ENCODE assay signal across 20 cellular contexts in genomic region chr3:108338901-108339545, GRCh38. TPM values are rescaled to one million over a fixed set of nuclear protein-coding genes. Genes with fewer than 3 reads are reported as not detected.
DNase-seq lines count a peak whose midpoint lies in the region; ATAC-seq and TF ChIP-seq lines count a peak whose summit lies in the region.
"Had no signal": no experiment of that assay in that cellular context is flagged by ENCODE, and none has a peak within 500 bp of the region (broad histone marks: within the 10 kb centered on the region; RNA-seq: fewer than 3 reads in every experiment).

No MANE protein-coding gene starts in this region.

- ATAC-seq in GM19025 (IDR thresholded peaks at IDR 0.05; ENCODE audit: low read depth, unreplicated experiment) (peak; percentile 42), GM21825 (IDR thresholded peaks at IDR 0.05; ENCODE audit: unreplicated experiment) (peak; percentile 54), HG03378 (IDR thresholded peaks at IDR 0.05; ENCODE audit: unreplicated experiment) (peak; percentile 52), left cardiac atrium (no peak)
- ATAC-seq: activated CD4-positive, CD25-positive, alpha-beta regulatory T cell treated with anti-CD3 and anti-CD28 coated beads, Interleukin-2, amount 50 U/mL, for 24 hours; activated CD8-positive, alpha-beta memory T cell treated with anti-CD3 and anti-CD28 coated beads, Interleukin-2, amount 10 ng/mL, durations not matched to agents 7 days and 5 days; activated naive CD8-positive, alpha-beta T cell treated with anti-CD3 and anti-CD28 coated beads, Interleukin-2, amount 50 U/mL, for 24 hours; activated T-helper 17 cell treated with anti-CD3 and anti-CD28 coated beads, Interleukin-2, amount 50 U/mL, for 72 hours had no signal

- no peak overlapping the region for H3K4me3 ChIP-seq in testis
- H3K4me3 ChIP-seq: breast epithelium, SJCRH30 had no signal

- no peaks in the 10 kb centered on the region for H3K9me3 ChIP-seq in testis
- H3K9me3 ChIP-seq: BE2C, breast epithelium, SJCRH30 had no signal

- TF ChIP-seq CTCF in testis (IDR thresholded peaks at IDR 0.05) = no peak

- TF ChIP-seq POLR2A in testis (IDR thresholded peaks at IDR 0.05) = no peak

- no peaks in the 10 kb centered on the region for H3K36me3 ChIP-seq in testis (ENCODE audit: low read depth, missing control alignments)
- H3K36me3 ChIP-seq: BE2C, breast epithelium, SJCRH30 had no signal

- H3K4me1 ChIP-seq in testis = no peaks in the 10 kb centered on the region
- H3K4me1 ChIP-seq: BE2C, breast epithelium, SJCRH30 had no signal

- DNase-seq in renal cortical epithelial cell (ENCODE audit: low read depth) (peak; percentile 65), testis (no peak), SIG-M5 (lab: John Stamatoyannopoulos, UW) (no peak), left cardiac atrium (no peak)
- DNase-seq: activated CD8-positive, alpha-beta memory T cell treated with anti-CD3 and anti-CD28 coated beads, Interleukin-2, amount 10 ng/mL, durations not matched to agents 7 days and 5 days; activated naive CD8-positive, alpha-beta T cell treated with anti-CD3 and anti-CD28 coated beads, Interleukin-2, amount 50 U/mL, for 24 hours; BE2C; foreskin fibroblast; kidney; NCI-H1417; NCI-H774; SJCRH30 had no signal

- no peaks in the 10 kb centered on the region for H3K27me3 ChIP-seq in testis
- H3K27me3 ChIP-seq: BE2C, breast epithelium, SJCRH30 had no signal

- no peak overlapping the region for H3K27ac ChIP-seq in testis
- H3K27ac ChIP-seq: breast epithelium, SJCRH30 had no signal

- intact Hi-C loops in testis (cut with DNase I; ENCODE audit: low total_unique reads) (no loop called here), left cardiac atrium (cut with DNase I) (no loop called here)

RNA-seq across cellular contexts. Expression of gene HHLA2, which starts 42.7 kb away (rescaled TPM):
- total RNA-seq in renal cortical epithelial cell (0.05 and 2.3 TPM in 2 replicates), testis (1 to 10 TPM; 1.5 to 6.7 TPM), left cardiac atrium (not detected)
- 5.2 TPM for polyA plus RNA-seq in testis (ENCODE audit: insufficient read depth, low read depth, low replicate concordance)
- total RNA-seq: endothelial cell of umbilical vein, mesothelial cell of epicardium, SJCRH30 had no signal
- polyA plus RNA-seq: endothelial cell of umbilical vein had no signal

Comparison
In these comparisons a context has a peak if more than half of its experiments do, and no peak if none do; other contexts are left out.
1. ATAC-seq: peak in GM19025 (single experiment), GM21825 (single experiment) and HG03378 (single experiment); none in left cardiac atrium (0 of 2).